9 cellular contexts compared by ENCODE assay signal in the genomic region with DNA sequence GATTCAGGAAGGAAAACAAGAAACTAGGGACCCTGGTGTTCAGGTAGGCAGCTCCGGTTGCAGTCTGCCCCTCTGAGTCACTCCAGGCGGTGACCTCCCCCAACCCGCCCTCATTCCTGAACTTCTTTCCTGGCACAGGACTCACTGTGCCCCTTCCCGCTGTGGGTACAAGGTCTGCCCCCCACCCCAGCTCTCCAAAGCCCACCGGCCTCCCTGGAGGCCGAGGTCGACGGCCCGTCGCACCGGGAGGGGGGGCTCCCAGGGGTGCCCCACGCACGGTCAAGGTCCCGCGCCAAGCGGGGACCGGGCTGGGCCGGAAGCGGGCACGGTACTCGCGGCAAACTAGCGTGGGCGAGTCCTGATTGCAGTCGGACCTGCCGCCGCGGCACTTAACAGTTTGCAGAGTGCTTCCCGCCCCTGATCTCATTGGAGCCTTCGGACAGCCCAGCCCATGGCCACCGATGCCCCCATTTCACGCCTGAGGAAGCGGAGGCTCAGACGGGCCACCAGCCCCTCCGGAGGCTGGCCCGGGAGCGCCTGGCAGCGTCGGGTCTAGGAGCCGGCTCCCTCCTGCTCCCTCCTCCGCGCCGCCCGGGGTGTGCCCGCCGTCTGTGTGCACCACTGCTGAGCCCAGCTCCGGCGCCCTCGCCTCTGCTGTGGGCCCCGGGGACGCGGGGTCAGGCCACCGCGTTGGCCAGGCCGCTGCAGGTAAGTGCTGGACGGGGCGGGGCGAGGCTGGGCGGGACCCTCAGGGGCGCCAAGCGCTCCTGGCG. TPM values are rescaled to one million over a fixed set of nuclear protein-coding genes. Genes with fewer than 3 reads are reported as not detected.
DNase-seq lines count a peak whose midpoint lies in the region; ATAC-seq and TF ChIP-seq lines count a peak whose summit lies in the region.
"Had no signal": no experiment of that assay in that cellular context is flagged by ENCODE, and none has a peak within 500 bp of the region (broad histone marks: within the 10 kb centered on the region; RNA-seq: fewer than 3 reads in every experiment).

A gene (plus strand): TSS at position 144 of the 773 bp plus-strand sequence. CDS start 3,549 bp downstream, outside the sequence.

- WGBS in heart left ventricle, 4 donors: 2 to 13% (median 4%) methylated on average over 4 to 62 of the region's 62 CpGs

- H3K4me1 Mint-ChIP-seq in chondrocyte (ENCODE audit: low read depth): peaks cover 8% of the 10 kb centered on the region
- no peaks in the 10 kb centered on the region for H3K4me1 Mint-ChIP-seq in T-helper 2 cell treated with Interferon-gamma antibody and Interleukin-4, amounts not matched to agents 5 μg/mL and 100 μg/mL, for 36 hours (ENCODE audit: low read depth)

- H3K27ac ChIP-seq in heart left ventricle (no peak within 1 kb of the TSS), right atrium auricular region (no peak within 1 kb of the TSS), mucosa of rectum (ENCODE audit: low read depth in 2 of 2, low read length in 2 of 2) (peak within 1 kb of the TSS; percentile 84 to 91), Karpas-422 (ENCODE audit: low read length) (no peak within 1 kb of the TSS)

- no peak for DNase-seq in heart left ventricle
- DNase-seq in right atrium auricular region (ENCODE audit: low spot score): no peak
- no peak for DNase-seq in chondrocyte (ENCODE audit: low spot score)
- DNase-seq in NCI-H526 treated with DMSO at 0.1 percent for 48 hours (lab: John Stamatoyannopoulos, UW): no peak
- no peak for DNase-seq in T-helper 2 cell treated with Interferon-gamma antibody and Interleukin-4, amounts not matched to agents 5 μg/mL and 100 μg/mL, for 36 hours (ENCODE audit: low spot score)
- no peak for DNase-seq in Karpas-422
- DNase-seq: GDM1 had no signal

- H3K36me3 ChIP-seq in heart left ventricle: no peaks in the 10 kb centered on the region
- H3K36me3 ChIP-seq in right atrium auricular region: no peaks in the 10 kb centered on the region
- H3K36me3 ChIP-seq in mucosa of rectum (ENCODE audit: control insufficient read depth in 2 of 2, insufficient read depth in 2 of 2, low read length in 2 of 2): peaks cover 3 to 6% of the 10 kb centered on the region in 2 donors
- H3K36me3 ChIP-seq in Karpas-422 (ENCODE audit: insufficient read depth, low read length): no peaks in the 10 kb centered on the region

- H3K4me1 ChIP-seq in heart left ventricle (peaks cover 0 to 14% (median 10%) of the 10 kb centered on the region in 12 donors), right atrium auricular region (peaks cover 0 to 14% of the 10 kb centered on the region in 2 donors), mucosa of rectum (ENCODE audit: control insufficient read depth in 2 of 2, insufficient read depth in 2 of 2, low read length in 2 of 2) (peaks cover 17 to 23% of the 10 kb centered on the region in 2 donors), Karpas-422 (ENCODE audit: low read length) (no peaks in the 10 kb centered on the region)

- H3K9me3 ChIP-seq in heart left ventricle (no peaks in the 10 kb centered on the region), right atrium auricular region (no peaks in the 10 kb centered on the region), mucosa of rectum (ENCODE audit: control insufficient read depth in 2 of 2, low read length in 2 of 2) (no peaks in the 10 kb centered on the region), Karpas-422 (ENCODE audit: low read length) (no peaks in the 10 kb centered on the region)

- peaks cover 41% of the 10 kb centered on the region for H3K27me3 Mint-ChIP-seq in chondrocyte (ENCODE audit: low read depth)
- peaks cover 42% of the 10 kb centered on the region for H3K27me3 Mint-ChIP-seq in T-helper 2 cell treated with Interferon-gamma antibody and Interleukin-4, amounts not matched to agents 5 μg/mL and 100 μg/mL, for 36 hours (ENCODE audit: low read depth)

- no peaks in the 10 kb centered on the region for H3K9me2 ChIP-seq in Karpas-422 (replicated peaks; ENCODE audit: insufficient read depth, low read length)

- H3K9me3 Mint-ChIP-seq in chondrocyte (ENCODE audit: low read depth): no peaks in the 10 kb centered on the region
- H3K9me3 Mint-ChIP-seq in T-helper 2 cell treated with Interferon-gamma antibody and Interleukin-4, amounts not matched to agents 5 μg/mL and 100 μg/mL, for 36 hours: no peaks in the 10 kb centered on the region

- H2AFZ ChIP-seq in Karpas-422 (ENCODE audit: low read length): no peak within 1 kb of the TSS

- H4K20me1 ChIP-seq in Karpas-422 (ENCODE audit: insufficient read depth, low read depth, low read length): no peaks in the 10 kb centered on the region

- TF ChIP-seq POLR2A in heart left ventricle (IDR thresholded peaks at IDR 0.05): no peak

- peak within 1 kb of the TSS; percentile 47 to 76 for H3K9ac ChIP-seq in mucosa of rectum (ENCODE audit: low read depth in 1 of 2, low read length in 2 of 2)
- no peak within 1 kb of the TSS for H3K9ac ChIP-seq in Karpas-422 (ENCODE audit: low read length)

- H3K79me2 ChIP-seq in Karpas-422 (ENCODE audit: low read length): no peaks in the 10 kb centered on the region

- no peak for TF ChIP-seq CTCF in heart left ventricle (IDR thresholded peaks at IDR 0.05)
- no peak for TF ChIP-seq CTCF in right atrium auricular region (IDR thresholded peaks at IDR 0.05)
- TF ChIP-seq CTCF in chondrocyte (IDR thresholded peaks at IDR 0.05): no peak

- no peak within 1 kb of the TSS for H3K27ac Mint-ChIP-seq in chondrocyte (ENCODE audit: unreplicated experiment)
- H3K27ac Mint-ChIP-seq in T-helper 2 cell treated with Interferon-gamma antibody and Interleukin-4, amounts not matched to agents 5 μg/mL and 100 μg/mL, for 36 hours: no peak within 1 kb of the TSS

- peaks cover 19 to 67% (median 34%) of the 10 kb centered on the region in 9 donors for H3K27me3 ChIP-seq in heart left ventricle
- peaks cover 11 to 20% of the 10 kb centered on the region in 2 donors for H3K27me3 ChIP-seq in right atrium auricular region
- peaks cover 10 to 21% of the 10 kb centered on the region in 2 donors for H3K27me3 ChIP-seq in mucosa of rectum (ENCODE audit: control insufficient read depth in 2 of 2, insufficient read depth in 2 of 2, low read length in 2 of 2)
- no peaks in the 10 kb centered on the region for H3K27me3 ChIP-seq in Karpas-422 (ENCODE audit: low read length)

- no peak within 1 kb of the TSS for H3K4me2 ChIP-seq in Karpas-422 (ENCODE audit: low read depth, low read length, poor library complexity, severe bottlenecking)

- ATAC-seq in heart left ventricle: peak in 1 of 4 donors; percentile 27
- ATAC-seq in HG03159 (IDR thresholded peaks at IDR 0.05; ENCODE audit: unreplicated experiment): no peak

- intact Hi-C loops in heart left ventricle (cut with DNase I): no loop called here

- peak within 1 kb of the TSS; percentile 56 for H3K4me3 Mint-ChIP-seq in chondrocyte (ENCODE audit: unreplicated experiment)
- no peak within 1 kb of the TSS for H3K4me3 Mint-ChIP-seq in T-helper 2 cell treated with Interferon-gamma antibody and Interleukin-4, amounts not matched to agents 5 μg/mL and 100 μg/mL, for 36 hours

- H3K36me3 Mint-ChIP-seq in chondrocyte (ENCODE audit: low read depth): no peaks in the 10 kb centered on the region
- H3K36me3 Mint-ChIP-seq in T-helper 2 cell treated with Interferon-gamma antibody and Interleukin-4, amounts not matched to agents 5 μg/mL and 100 μg/mL, for 36 hours (ENCODE audit: low read depth): no peaks in the 10 kb centered on the region

- H3K4me3 ChIP-seq in heart left ventricle: peak within 1 kb of the TSS in 10 of 12 donors; percentile 3 to 38 (median 28)
- peak within 1 kb of the TSS in 1 of 2 donors; percentile 37 for H3K4me3 ChIP-seq in right atrium auricular region
- H3K4me3 ChIP-seq in mucosa of rectum (ENCODE audit: low read length in 2 of 2): peak within 1 kb of the TSS; percentile 61 to 62
- H3K4me3 ChIP-seq in Karpas-422 (ENCODE audit: low read length): no peak within 1 kb of the TSS

RNA-seq across cellular contexts. Expression of the gene that starts here (rescaled TPM):
- total RNA-seq in heart left ventricle (not detected), right atrium auricular region (under 1 TPM in 1 of 2 donors, not detected in 1; 0.28 TPM), chondrocyte (not detected in 3 replicates)
- polyA plus RNA-seq in heart left ventricle: not detected
- total RNA-seq in Karpas-422 (2014; rRNA removed; shearing (Covaris generic); ENCODE audit: low replicate concordance): not detected in 2 replicates

Comparison
In these comparisons a context has a peak if more than half of its experiments do, and no peak if none do; other contexts are left out.
1. H3K27ac ChIP-seq: peak in mucosa of rectum (2 of 2); none in heart left ventricle (0 of 12), right atrium auricular region (0 of 2) and Karpas-422 (single experiment).